ENCODE assay signal across 29 cellular contexts in genomic region chr3:25325229-25325628, GRCh38.
"Had no signal": no experiment of that assay in that cellular context is flagged by ENCODE, and none has a peak within 500 bp of the region (broad histone marks: within the 10 kb centered on the region; RNA-seq: fewer than 3 reads in every experiment).

No MANE protein-coding gene starts in this region.

- DNase-seq: activated CD4-positive, alpha-beta memory T cell treated with anti-CD3 and anti-CD28 coated beads for 36 hours; activated CD4-positive, alpha-beta T cell treated with anti-CD3 and anti-CD28 coated beads for 36 hours; activated CD4-positive, alpha-beta T cell treated with anti-CD3 and anti-CD28 coated beads, Interleukin-2, amount 10 ng/mL, durations not matched to agents 24 days and 14 days; activated CD4-positive, CD25-positive, alpha-beta regulatory T cell; activated CD4-positive, CD25-positive, alpha-beta regulatory T cell treated with anti-CD3 and anti-CD28 coated beads, Interleukin-2, amount 50 U/mL, for 72 hours; activated CD8-positive, alpha-beta memory T cell treated with anti-CD3 and anti-CD28 coated beads, Interleukin-2, amount 10 ng/mL, durations not matched to agents 7 days and 5 days; activated CD8-positive, alpha-beta memory T cell treated with anti-CD3 and anti-CD28 coated beads, Interleukin-2, amount 50 U/mL, for 4 hours; activated CD8-positive, alpha-beta T cell treated with anti-CD3 and anti-CD28 coated beads, Interleukin-2, amount 10 ng/mL, durations not matched to agents 7 days and 5 days; activated effector memory CD4-positive, alpha-beta T cell treated with anti-CD3 and anti-CD28 coated beads, Interleukin-2, amount 50 U/mL, for 16 hours; activated naive CD4-positive, alpha-beta T cell treated with anti-CD3 and anti-CD28 coated beads for 36 hours; activated naive CD8-positive, alpha-beta T cell treated with anti-CD3 and anti-CD28 coated beads for 36 hours; activated naive CD8-positive, alpha-beta T cell treated with anti-CD3 and anti-CD28 coated beads, Interleukin-2, amount 50 U/mL, for 24 hours; activated T-cell treated with anti-CD3 and anti-CD28 coated beads, Interleukin-2, amount 50 U/mL, for 1 hour; activated T-cell treated with anti-CD3 and anti-CD28 coated beads, Interleukin-2, amount 50 U/mL, for 48 hours; adrenal gland; amygdala; aorta; body of pancreas; central memory CD4-positive, alpha-beta T cell; cerebellar nuclear complex; colonic mucosa; effector CD8-positive, alpha-beta T cell; esophagus squamous epithelium; foreskin melanocyte; T-helper 2 cell had no signal

- H3K27ac ChIP-seq: adrenal gland, body of pancreas, colonic mucosa, epithelial cell of prostate, esophagus squamous epithelium, gastroesophageal sphincter had no signal

- H3K4me1 ChIP-seq: adrenal gland, body of pancreas, colonic mucosa, esophagus squamous epithelium had no signal

- H3K36me3 ChIP-seq: adrenal gland, colonic mucosa, esophagus squamous epithelium, gastroesophageal sphincter had no signal

- FAIRE-seq: endometrium, endothelial cell of umbilical vein had no signal

- H3K9me3 ChIP-seq: adrenal gland, body of pancreas, colonic mucosa, esophagus squamous epithelium, gastroesophageal sphincter had no signal

- H3K4me3 ChIP-seq: adrenal gland, body of pancreas, colonic mucosa, esophagus squamous epithelium, gastroesophageal sphincter had no signal

- H3K27me3 ChIP-seq: adrenal gland, body of pancreas, colonic mucosa, esophagus squamous epithelium, gastroesophageal sphincter had no signal

- ATAC-seq: activated CD4-positive, alpha-beta T cell treated with anti-CD3 and anti-CD28 coated beads for 36 hours; activated CD8-positive, alpha-beta memory T cell treated with anti-CD3 and anti-CD28 coated beads, Interleukin-2, amount 10 ng/mL, durations not matched to agents 7 days and 5 days; activated CD8-positive, alpha-beta T cell treated with anti-CD3 and anti-CD28 coated beads, Interleukin-2, amount 10 ng/mL, durations not matched to agents 7 days and 5 days; activated naive CD8-positive, alpha-beta T cell treated with anti-CD3 and anti-CD28 coated beads, Interleukin-2, amount 50 U/mL, for 24 hours; body of pancreas; gastroesophageal sphincter had no signal
